ENCODE assay signal across 21 cellular contexts in genomic region chr9:123391946-123392345, GRCh38. TPM values are rescaled to one million over a fixed set of nuclear protein-coding genes. Genes with fewer than 3 reads are reported as not detected.
DNase-seq lines count a peak whose midpoint lies in the region; ATAC-seq and TF ChIP-seq lines count a peak whose summit lies in the region.
"Had no signal": no experiment of that assay in that cellular context is flagged by ENCODE, and none has a peak within 500 bp of the region (broad histone marks: within the 10 kb centered on the region; RNA-seq: fewer than 3 reads in every experiment).

No MANE protein-coding gene starts in this region.

- H2AFZ ChIP-seq in osteoblast (ENCODE audit: low read length): no peak overlapping the region
- H2AFZ ChIP-seq: GM23338 had no signal

- no peak overlapping the region for H3K9ac ChIP-seq in SK-N-MC (ENCODE audit: insufficient read length)
- H3K9ac ChIP-seq: BLaER1 had no signal

- TF ChIP-seq CTCF in breast epithelium (IDR thresholded peaks at IDR 0.05) (no peak), MCF 10A (IDR thresholded peaks at IDR 0.05; ENCODE audit: unreplicated experiment) (no peak), neural crest cell (conservative IDR thresholded peaks at IDR 0.05) (no peak), osteoblast (IDR thresholded peaks at IDR 0.05; ENCODE audit: extremely low read depth, low read depth, low read length) (no peak)

- H3K36me3 Mint-ChIP-seq in MCF 10A (ENCODE audit: insufficient read depth, unreplicated experiment) (no peaks in the 10 kb centered on the region), neural crest cell (ENCODE audit: low read depth) (no peaks in the 10 kb centered on the region)
- H3K36me3 Mint-ChIP-seq in activated CD4-positive, alpha-beta T cell treated with anti-CD3 and anti-CD28 coated beads, Interleukin-2, amount 10 ng/mL, durations not matched to agents 24 days and 14 days (ENCODE audit: low read depth): no peaks in the 10 kb centered on the region

- no peaks in the 10 kb centered on the region for H3K9me3 ChIP-seq in breast epithelium
- H3K9me3 ChIP-seq in SK-N-MC (ENCODE audit: low read depth, low read length): no peaks in the 10 kb centered on the region
- no peaks in the 10 kb centered on the region for H3K9me3 ChIP-seq in osteoblast (ENCODE audit: low read depth, low read length)
- H3K9me3 ChIP-seq: A549, BLaER1, Caco-2 had no signal

- no peak overlapping the region for H3K27ac ChIP-seq in breast epithelium
- no peak overlapping the region for H3K27ac ChIP-seq in SK-N-MC
- no peak overlapping the region for H3K27ac ChIP-seq in osteoblast (ENCODE audit: low read depth, low read length)
- H3K27ac ChIP-seq: A549, BLaER1, C4-2B had no signal

- no peaks in the 10 kb centered on the region for H3K27me3 ChIP-seq in breast epithelium
- peaks cover 2% of the 10 kb centered on the region for H3K27me3 ChIP-seq in osteoblast (ENCODE audit: insufficient read depth, low read length)
- H3K27me3 ChIP-seq: BLaER1 had no signal

- H3K27ac Mint-ChIP-seq in MCF 10A (ENCODE audit: low read depth, unreplicated experiment): no peak overlapping the region
- H3K27ac Mint-ChIP-seq in neural crest cell (ENCODE audit: unreplicated experiment): peak overlapping the region; percentile 57
- no peak overlapping the region for H3K27ac Mint-ChIP-seq in activated CD4-positive, alpha-beta T cell treated with anti-CD3 and anti-CD28 coated beads, Interleukin-2, amount 10 ng/mL, durations not matched to agents 24 days and 14 days
- H3K27ac Mint-ChIP-seq: CD4-positive, CD25-positive, alpha-beta regulatory T cell; CD8-positive, alpha-beta T cell; GM23338; H9; HFFc6 had no signal

- ATAC-seq in GM21367 (IDR thresholded peaks at IDR 0.05; ENCODE audit: unreplicated experiment): no peak
- ATAC-seq: A549; CD8-positive, alpha-beta T cell; GM23338 had no signal

- no peaks in the 10 kb centered on the region for H3K79me2 ChIP-seq in osteoblast (ENCODE audit: insufficient read depth, low read length)

- CTCF ChIA-PET in MCF 10A (lab: Yijun Ruan, JAX): no interaction called here

- H4K20me1 ChIP-seq in osteoblast (ENCODE audit: insufficient read depth, low read length): no peaks in the 10 kb centered on the region
- H4K20me1 ChIP-seq: BLaER1 had no signal

- no peak for TF ChIP-seq POLR2A in breast epithelium (IDR thresholded peaks at IDR 0.05)

- no peak overlapping the region for H3K4me3 Mint-ChIP-seq in MCF 10A (ENCODE audit: unreplicated experiment)
- H3K4me3 Mint-ChIP-seq in neural crest cell: no peak overlapping the region
- no peak overlapping the region for H3K4me3 Mint-ChIP-seq in activated CD4-positive, alpha-beta T cell treated with anti-CD3 and anti-CD28 coated beads, Interleukin-2, amount 10 ng/mL, durations not matched to agents 24 days and 14 days
- H3K4me3 Mint-ChIP-seq: CD4-positive, CD25-positive, alpha-beta regulatory T cell; CD8-positive, alpha-beta T cell; GM23338; H9; HFFc6 had no signal

- no peak for DNase-seq in breast epithelium (ENCODE audit: low spot score in 2 of 2)
- DNase-seq in MCF 10A (ENCODE audit: unreplicated experiment): no peak
- DNase-seq in SK-N-MC (ENCODE audit: low read depth, low spot score): no peak
- DNase-seq in neural crest cell (ENCODE audit: low read depth, low spot score): no peak
- peak; percentile 78 for DNase-seq in osteoblast (ENCODE audit: insufficient read length, low spot score, missing footprints)
- no peak for DNase-seq in HCEC 1CT
- no peak for DNase-seq in activated CD4-positive, alpha-beta T cell treated with anti-CD3 and anti-CD28 coated beads, Interleukin-2, amount 10 ng/mL, durations not matched to agents 24 days and 14 days
- DNase-seq: 8988T; Caco-2; CD4-positive, CD25-positive, alpha-beta regulatory T cell; CD8-positive, alpha-beta T cell; DMS153; DND-41; H9; HFFc6 had no signal

- intact Hi-C loops in breast epithelium (cut with DNase I; ENCODE audit: low total_unique reads) (no loop called here), MCF 10A (cut with micrococcal nuclease) (no loop called here)
- intact Hi-C loops in activated CD4-positive, alpha-beta T cell treated with anti-CD3 and anti-CD28 coated beads, Interleukin-2, amount 10 ng/mL, durations not matched to agents 24 days and 14 days (cut with micrococcal nuclease): no loop called here

- H3K36me3 ChIP-seq in breast epithelium (no peaks in the 10 kb centered on the region), SK-N-MC (ENCODE audit: insufficient read depth, low read length) (no peaks in the 10 kb centered on the region), osteoblast (ENCODE audit: insufficient read depth, low read length) (no peaks in the 10 kb centered on the region)
- H3K36me3 ChIP-seq: BLaER1 had no signal

- no peak overlapping the region for H3K4me2 ChIP-seq in osteoblast (ENCODE audit: insufficient read depth, low read length)
- H3K4me2 ChIP-seq: A549, BLaER1, GM23338 had no signal

- no TSS peak for BruUV-seq in MCF 10A (replicated peaks; lab: Mats Ljungman, UMichigan)

- H3K4me1 Mint-ChIP-seq in MCF 10A (ENCODE audit: insufficient read depth, unreplicated experiment) (no peaks in the 10 kb centered on the region), neural crest cell (peaks cover 32% of the 10 kb centered on the region)
- no peaks in the 10 kb centered on the region for H3K4me1 Mint-ChIP-seq in activated CD4-positive, alpha-beta T cell treated with anti-CD3 and anti-CD28 coated beads, Interleukin-2, amount 10 ng/mL, durations not matched to agents 24 days and 14 days
- H3K4me1 Mint-ChIP-seq: CD4-positive, CD25-positive, alpha-beta regulatory T cell had no signal

- no peaks in the 10 kb centered on the region for H3K4me1 ChIP-seq in breast epithelium
- no peaks in the 10 kb centered on the region for H3K4me1 ChIP-seq in osteoblast (ENCODE audit: insufficient read depth, low read length)
- H3K4me1 ChIP-seq: A549, Caco-2 had no signal

- H3K9me3 Mint-ChIP-seq in MCF 10A (ENCODE audit: unreplicated experiment) (no peaks in the 10 kb centered on the region), neural crest cell (no peaks in the 10 kb centered on the region)
- H3K9me3 Mint-ChIP-seq in activated CD4-positive, alpha-beta T cell treated with anti-CD3 and anti-CD28 coated beads, Interleukin-2, amount 10 ng/mL, durations not matched to agents 24 days and 14 days: no peaks in the 10 kb centered on the region
- H3K9me3 Mint-ChIP-seq: HFFc6 had no signal

- H3K27me3 Mint-ChIP-seq in MCF 10A (ENCODE audit: insufficient read depth, unreplicated experiment) (no peaks in the 10 kb centered on the region), neural crest cell (ENCODE audit: low read depth) (no peaks in the 10 kb centered on the region)
- no peaks in the 10 kb centered on the region for H3K27me3 Mint-ChIP-seq in activated CD4-positive, alpha-beta T cell treated with anti-CD3 and anti-CD28 coated beads, Interleukin-2, amount 10 ng/mL, durations not matched to agents 24 days and 14 days
- H3K27me3 Mint-ChIP-seq: CD4-positive, CD25-positive, alpha-beta regulatory T cell had no signal

- H3K4me3 ChIP-seq in breast epithelium (peak overlapping the region in 2 of 3 donors; percentile 33 to 51), SK-N-MC (peak overlapping the region; percentile 30), osteoblast (ENCODE audit: insufficient read depth, low read length) (no peak overlapping the region)
- H3K4me3 ChIP-seq: A549, BLaER1, GM23338 had no signal

- POLR2A ChIA-PET in MCF 10A (lab: Yijun Ruan, JAX): no interaction called here

RNA-seq across cellular contexts. Expression of gene CRB2, which starts 35.9 kb away (rescaled TPM):
- total RNA-seq in breast epithelium: 1 to 10 TPM in 1 of 3 donors, under 1 TPM in 1, not detected in 1; under 0.01 to 2.3 TPM
- not detected in 2 replicates for total RNA-seq in MCF 10A (2022)
- total RNA-seq in neural crest cell: 73.4 and 80.5 TPM in 2 replicates
- not detected in 2 replicates for total RNA-seq in osteoblast
- not detected in 2 replicates for total RNA-seq in activated CD4-positive, alpha-beta T cell treated with anti-CD3 and anti-CD28 coated beads, Interleukin-2, amount 10 ng/mL, durations not matched to agents 24 days and 14 days
- total RNA-seq: CD4-positive, CD25-positive, alpha-beta regulatory T cell; CD8-positive, alpha-beta T cell; H4; HFFc6 had no signal

Comparison
In these comparisons a context has a peak if more than half of its experiments do, and no peak if none do; other contexts are left out.
1. RNA of gene CRB2, which starts 35.9 kb away (total RNA-seq): 73.4 to 80.5 TPM in neural crest cell; under 0.01 to 2.3 TPM in breast epithelium, not detected in MCF 10A, not detected in osteoblast and not detected in activated CD4-positive, alpha-beta T cell treated with anti-CD3 and anti-CD28 coated beads, Interleukin-2, amount 10 ng/mL, durations not matched to agents 24 days and 14 days; every median in the first group is over 10 times any median in the second.